1 cellular context compared by ENCODE assay signal in the genomic region with DNA sequence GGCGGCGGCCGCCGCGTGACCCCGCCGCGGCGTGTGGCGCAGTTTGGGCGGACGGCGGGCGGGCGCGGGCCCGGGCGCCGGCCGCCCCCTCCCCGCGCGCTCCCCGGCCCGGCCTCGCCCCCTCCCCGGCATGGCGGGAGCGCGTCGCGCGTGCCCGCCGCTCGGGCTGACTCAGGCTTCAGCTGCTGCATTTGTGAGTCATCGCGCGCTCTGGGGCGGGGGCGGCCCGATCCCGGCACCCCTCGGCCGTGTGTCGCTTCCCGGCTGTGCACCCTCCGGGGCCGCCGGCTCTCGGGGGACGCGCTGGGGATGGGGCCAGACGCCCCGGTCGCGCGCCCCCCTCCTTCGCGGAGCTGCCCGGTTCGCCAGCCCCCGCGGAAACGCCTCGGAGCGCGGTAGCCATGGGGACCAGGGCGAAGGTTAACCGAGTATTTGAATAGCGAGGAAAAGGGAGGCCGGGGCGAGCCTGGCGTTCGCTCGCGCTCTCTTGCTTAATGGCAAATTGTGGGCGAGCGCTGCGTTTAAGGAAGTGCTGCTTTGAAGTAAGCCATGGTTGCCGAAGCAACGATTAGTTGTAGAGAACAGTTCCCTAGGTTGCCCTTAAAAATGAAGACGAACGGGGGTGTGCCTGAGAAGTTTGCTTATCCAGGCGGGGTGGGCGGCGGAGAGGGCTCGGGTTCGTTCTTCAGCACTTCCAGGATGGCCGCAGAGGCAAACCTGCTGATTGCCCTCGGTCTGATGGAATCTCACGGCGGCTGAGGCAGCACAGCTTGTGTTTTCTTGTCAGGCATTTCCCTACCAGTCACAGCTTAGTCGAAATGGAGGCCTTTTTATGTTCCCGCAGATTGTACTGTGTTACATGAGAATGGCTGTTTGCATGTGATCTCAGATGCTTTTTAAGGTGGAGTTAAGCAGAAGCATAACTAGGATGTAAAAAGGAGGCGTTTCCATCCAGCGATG.
TF ChIP-seq lines count a peak whose summit lies in the region.

No MANE protein-coding gene starts in this region.

TF ChIP-seq in K562, 482 proteins besides CTCF, POLR2A, EP300 and RAD21 (continued from another document and continues in another):
- TF ChIP-seq, protein P1, sequence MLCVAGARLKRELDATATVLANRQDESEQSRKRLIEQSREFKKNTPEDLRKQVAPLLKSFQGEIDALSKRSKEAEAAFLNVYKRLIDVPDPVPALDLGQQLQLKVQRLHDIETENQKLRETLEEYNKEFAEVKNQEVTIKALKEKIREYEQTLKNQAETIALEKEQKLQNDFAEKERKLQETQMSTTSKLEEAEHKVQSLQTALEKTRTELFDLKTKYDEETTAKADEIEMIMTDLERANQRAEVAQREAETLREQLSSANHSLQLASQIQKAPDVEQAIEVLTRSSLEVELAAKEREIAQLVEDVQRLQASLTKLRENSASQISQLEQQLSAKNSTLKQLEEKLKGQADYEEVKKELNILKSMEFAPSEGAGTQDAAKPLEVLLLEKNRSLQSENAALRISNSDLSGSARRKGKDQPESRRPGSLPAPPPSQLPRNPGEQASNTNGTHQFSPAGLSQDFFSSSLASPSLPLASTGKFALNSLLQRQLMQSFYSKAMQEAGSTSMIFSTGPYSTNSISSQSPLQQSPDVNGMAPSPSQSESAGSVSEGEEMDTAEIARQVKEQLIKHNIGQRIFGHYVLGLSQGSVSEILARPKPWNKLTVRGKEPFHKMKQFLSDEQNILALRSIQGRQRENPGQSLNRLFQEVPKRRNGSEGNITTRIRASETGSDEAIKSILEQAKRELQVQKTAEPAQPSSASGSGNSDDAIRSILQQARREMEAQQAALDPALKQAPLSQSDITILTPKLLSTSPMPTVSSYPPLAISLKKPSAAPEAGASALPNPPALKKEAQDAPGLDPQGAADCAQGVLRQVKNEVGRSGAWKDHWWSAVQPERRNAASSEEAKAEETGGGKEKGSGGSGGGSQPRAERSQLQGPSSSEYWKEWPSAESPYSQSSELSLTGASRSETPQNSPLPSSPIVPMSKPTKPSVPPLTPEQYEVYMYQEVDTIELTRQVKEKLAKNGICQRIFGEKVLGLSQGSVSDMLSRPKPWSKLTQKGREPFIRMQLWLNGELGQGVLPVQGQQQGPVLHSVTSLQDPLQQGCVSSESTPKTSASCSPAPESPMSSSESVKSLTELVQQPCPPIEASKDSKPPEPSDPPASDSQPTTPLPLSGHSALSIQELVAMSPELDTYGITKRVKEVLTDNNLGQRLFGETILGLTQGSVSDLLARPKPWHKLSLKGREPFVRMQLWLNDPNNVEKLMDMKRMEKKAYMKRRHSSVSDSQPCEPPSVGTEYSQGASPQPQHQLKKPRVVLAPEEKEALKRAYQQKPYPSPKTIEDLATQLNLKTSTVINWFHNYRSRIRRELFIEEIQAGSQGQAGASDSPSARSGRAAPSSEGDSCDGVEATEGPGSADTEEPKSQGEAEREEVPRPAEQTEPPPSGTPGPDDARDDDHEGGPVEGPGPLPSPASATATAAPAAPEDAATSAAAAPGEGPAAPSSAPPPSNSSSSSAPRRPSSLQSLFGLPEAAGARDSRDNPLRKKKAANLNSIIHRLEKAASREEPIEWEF (CRISPR knock-in tag; IDR thresholded peaks at IDR 0.05), result no peak
- TF ChIP-seq, protein P2, sequence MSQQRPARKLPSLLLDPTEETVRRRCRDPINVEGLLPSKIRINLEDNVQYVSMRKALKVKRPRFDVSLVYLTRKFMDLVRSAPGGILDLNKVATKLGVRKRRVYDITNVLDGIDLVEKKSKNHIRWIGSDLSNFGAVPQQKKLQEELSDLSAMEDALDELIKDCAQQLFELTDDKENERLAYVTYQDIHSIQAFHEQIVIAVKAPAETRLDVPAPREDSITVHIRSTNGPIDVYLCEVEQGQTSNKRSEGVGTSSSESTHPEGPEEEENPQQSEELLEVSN (IDR thresholded peaks at IDR 0.05; ENCODE audit: borderline replicate concordance in 1 of 2, extremely low read depth in 1 of 2, insufficient read depth in 1 of 2, insufficient read length in 1 of 2, low read depth in 1 of 2, low read length in 1 of 2, poor library complexity in 1 of 2, severe bottlenecking in 1 of 2), result no peak
- TF ChIP-seq CXXC5 (CRISPR knock-in tag; IDR thresholded peaks at IDR 0.05), result no peak
- no peak for TF ChIP-seq BRD4 (IDR thresholded peaks at IDR 0.05)
- TF ChIP-seq EWSR1 (IDR thresholded peaks at IDR 0.05; ENCODE audit: borderline replicate concordance, low read depth, partially characterized antibody), result no peak
- TF ChIP-seq, protein P3, sequence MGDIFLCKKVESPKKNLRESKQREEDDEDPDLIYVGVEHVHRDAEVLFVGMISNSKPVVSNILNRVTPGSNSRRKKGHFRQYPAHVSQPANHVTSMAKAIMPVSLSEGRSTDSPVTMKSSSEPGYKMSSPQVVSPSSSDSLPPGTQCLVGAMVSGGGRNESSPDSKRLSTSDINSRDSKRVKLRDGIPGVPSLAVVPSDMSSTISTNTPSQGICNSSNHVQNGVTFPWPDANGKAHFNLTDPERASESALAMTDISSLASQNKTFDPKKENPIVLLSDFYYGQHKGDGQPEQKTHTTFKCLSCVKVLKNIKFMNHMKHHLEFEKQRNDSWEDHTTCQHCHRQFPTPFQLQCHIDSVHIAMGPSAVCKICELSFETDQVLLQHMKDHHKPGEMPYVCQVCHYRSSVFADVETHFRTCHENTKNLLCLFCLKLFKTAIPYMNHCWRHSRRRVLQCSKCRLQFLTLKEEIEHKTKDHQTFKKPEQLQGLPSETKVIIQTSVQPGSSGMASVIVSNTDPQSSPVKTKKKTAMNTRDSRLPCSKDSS (IDR thresholded peaks at IDR 0.05; ENCODE audit: low read depth, partially characterized antibody), result no peak
- no peak for TF ChIP-seq U2AF2 (optimal IDR thresholded peaks at IDR 0.05; ENCODE audit: low read depth, low read length)
- TF ChIP-seq, protein P4, sequence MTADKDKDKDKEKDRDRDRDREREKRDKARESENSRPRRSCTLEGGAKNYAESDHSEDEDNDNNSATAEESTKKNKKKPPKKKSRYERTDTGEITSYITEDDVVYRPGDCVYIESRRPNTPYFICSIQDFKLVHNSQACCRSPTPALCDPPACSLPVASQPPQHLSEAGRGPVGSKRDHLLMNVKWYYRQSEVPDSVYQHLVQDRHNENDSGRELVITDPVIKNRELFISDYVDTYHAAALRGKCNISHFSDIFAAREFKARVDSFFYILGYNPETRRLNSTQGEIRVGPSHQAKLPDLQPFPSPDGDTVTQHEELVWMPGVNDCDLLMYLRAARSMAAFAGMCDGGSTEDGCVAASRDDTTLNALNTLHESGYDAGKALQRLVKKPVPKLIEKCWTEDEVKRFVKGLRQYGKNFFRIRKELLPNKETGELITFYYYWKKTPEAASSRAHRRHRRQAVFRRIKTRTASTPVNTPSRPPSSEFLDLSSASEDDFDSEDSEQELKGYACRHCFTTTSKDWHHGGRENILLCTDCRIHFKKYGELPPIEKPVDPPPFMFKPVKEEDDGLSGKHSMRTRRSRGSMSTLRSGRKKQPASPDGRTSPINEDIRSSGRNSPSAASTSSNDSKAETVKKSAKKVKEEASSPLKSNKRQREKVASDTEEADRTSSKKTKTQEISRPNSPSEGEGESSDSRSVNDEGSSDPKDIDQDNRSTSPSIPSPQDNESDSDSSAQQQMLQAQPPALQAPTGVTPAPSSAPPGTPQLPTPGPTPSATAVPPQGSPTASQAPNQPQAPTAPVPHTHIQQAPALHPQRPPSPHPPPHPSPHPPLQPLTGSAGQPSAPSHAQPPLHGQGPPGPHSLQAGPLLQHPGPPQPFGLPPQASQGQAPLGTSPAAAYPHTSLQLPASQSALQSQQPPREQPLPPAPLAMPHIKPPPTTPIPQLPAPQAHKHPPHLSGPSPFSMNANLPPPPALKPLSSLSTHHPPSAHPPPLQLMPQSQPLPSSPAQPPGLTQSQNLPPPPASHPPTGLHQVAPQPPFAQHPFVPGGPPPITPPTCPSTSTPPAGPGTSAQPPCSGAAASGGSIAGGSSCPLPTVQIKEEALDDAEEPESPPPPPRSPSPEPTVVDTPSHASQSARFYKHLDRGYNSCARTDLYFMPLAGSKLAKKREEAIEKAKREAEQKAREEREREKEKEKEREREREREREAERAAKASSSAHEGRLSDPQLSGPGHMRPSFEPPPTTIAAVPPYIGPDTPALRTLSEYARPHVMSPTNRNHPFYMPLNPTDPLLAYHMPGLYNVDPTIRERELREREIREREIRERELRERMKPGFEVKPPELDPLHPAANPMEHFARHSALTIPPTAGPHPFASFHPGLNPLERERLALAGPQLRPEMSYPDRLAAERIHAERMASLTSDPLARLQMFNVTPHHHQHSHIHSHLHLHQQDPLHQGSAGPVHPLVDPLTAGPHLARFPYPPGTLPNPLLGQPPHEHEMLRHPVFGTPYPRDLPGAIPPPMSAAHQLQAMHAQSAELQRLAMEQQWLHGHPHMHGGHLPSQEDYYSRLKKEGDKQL (CRISPR knock-in tag; IDR thresholded peaks at IDR 0.05; ENCODE audit: borderline replicate concordance), result no peak
- TF ChIP-seq ZBTB8A (IDR thresholded peaks at IDR 0.05; ENCODE audit: partially characterized antibody), result no peak
- TF ChIP-seq ZNF140 (CRISPR knock-in tag; IDR thresholded peaks at IDR 0.05), result no peak
- TF ChIP-seq, protein P5, sequence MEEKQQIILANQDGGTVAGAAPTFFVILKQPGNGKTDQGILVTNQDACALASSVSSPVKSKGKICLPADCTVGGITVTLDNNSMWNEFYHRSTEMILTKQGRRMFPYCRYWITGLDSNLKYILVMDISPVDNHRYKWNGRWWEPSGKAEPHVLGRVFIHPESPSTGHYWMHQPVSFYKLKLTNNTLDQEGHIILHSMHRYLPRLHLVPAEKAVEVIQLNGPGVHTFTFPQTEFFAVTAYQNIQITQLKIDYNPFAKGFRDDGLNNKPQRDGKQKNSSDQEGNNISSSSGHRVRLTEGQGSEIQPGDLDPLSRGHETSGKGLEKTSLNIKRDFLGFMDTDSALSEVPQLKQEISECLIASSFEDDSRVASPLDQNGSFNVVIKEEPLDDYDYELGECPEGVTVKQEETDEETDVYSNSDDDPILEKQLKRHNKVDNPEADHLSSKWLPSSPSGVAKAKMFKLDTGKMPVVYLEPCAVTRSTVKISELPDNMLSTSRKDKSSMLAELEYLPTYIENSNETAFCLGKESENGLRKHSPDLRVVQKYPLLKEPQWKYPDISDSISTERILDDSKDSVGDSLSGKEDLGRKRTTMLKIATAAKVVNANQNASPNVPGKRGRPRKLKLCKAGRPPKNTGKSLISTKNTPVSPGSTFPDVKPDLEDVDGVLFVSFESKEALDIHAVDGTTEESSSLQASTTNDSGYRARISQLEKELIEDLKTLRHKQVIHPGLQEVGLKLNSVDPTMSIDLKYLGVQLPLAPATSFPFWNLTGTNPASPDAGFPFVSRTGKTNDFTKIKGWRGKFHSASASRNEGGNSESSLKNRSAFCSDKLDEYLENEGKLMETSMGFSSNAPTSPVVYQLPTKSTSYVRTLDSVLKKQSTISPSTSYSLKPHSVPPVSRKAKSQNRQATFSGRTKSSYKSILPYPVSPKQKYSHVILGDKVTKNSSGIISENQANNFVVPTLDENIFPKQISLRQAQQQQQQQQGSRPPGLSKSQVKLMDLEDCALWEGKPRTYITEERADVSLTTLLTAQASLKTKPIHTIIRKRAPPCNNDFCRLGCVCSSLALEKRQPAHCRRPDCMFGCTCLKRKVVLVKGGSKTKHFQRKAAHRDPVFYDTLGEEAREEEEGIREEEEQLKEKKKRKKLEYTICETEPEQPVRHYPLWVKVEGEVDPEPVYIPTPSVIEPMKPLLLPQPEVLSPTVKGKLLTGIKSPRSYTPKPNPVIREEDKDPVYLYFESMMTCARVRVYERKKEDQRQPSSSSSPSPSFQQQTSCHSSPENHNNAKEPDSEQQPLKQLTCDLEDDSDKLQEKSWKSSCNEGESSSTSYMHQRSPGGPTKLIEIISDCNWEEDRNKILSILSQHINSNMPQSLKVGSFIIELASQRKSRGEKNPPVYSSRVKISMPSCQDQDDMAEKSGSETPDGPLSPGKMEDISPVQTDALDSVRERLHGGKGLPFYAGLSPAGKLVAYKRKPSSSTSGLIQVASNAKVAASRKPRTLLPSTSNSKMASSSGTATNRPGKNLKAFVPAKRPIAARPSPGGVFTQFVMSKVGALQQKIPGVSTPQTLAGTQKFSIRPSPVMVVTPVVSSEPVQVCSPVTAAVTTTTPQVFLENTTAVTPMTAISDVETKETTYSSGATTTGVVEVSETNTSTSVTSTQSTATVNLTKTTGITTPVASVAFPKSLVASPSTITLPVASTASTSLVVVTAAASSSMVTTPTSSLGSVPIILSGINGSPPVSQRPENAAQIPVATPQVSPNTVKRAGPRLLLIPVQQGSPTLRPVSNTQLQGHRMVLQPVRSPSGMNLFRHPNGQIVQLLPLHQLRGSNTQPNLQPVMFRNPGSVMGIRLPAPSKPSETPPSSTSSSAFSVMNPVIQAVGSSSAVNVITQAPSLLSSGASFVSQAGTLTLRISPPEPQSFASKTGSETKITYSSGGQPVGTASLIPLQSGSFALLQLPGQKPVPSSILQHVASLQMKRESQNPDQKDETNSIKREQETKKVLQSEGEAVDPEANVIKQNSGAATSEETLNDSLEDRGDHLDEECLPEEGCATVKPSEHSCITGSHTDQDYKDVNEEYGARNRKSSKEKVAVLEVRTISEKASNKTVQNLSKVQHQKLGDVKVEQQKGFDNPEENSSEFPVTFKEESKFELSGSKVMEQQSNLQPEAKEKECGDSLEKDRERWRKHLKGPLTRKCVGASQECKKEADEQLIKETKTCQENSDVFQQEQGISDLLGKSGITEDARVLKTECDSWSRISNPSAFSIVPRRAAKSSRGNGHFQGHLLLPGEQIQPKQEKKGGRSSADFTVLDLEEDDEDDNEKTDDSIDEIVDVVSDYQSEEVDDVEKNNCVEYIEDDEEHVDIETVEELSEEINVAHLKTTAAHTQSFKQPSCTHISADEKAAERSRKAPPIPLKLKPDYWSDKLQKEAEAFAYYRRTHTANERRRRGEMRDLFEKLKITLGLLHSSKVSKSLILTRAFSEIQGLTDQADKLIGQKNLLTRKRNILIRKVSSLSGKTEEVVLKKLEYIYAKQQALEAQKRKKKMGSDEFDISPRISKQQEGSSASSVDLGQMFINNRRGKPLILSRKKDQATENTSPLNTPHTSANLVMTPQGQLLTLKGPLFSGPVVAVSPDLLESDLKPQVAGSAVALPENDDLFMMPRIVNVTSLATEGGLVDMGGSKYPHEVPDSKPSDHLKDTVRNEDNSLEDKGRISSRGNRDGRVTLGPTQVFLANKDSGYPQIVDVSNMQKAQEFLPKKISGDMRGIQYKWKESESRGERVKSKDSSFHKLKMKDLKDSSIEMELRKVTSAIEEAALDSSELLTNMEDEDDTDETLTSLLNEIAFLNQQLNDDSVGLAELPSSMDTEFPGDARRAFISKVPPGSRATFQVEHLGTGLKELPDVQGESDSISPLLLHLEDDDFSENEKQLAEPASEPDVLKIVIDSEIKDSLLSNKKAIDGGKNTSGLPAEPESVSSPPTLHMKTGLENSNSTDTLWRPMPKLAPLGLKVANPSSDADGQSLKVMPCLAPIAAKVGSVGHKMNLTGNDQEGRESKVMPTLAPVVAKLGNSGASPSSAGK (IDR thresholded peaks at IDR 0.05), result no peak
- TF ChIP-seq, protein P6, sequence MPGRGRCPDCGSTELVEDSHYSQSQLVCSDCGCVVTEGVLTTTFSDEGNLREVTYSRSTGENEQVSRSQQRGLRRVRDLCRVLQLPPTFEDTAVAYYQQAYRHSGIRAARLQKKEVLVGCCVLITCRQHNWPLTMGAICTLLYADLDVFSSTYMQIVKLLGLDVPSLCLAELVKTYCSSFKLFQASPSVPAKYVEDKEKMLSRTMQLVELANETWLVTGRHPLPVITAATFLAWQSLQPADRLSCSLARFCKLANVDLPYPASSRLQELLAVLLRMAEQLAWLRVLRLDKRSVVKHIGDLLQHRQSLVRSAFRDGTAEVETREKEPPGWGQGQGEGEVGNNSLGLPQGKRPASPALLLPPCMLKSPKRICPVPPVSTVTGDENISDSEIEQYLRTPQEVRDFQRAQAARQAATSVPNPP (IDR thresholded peaks at IDR 0.05; ENCODE audit: borderline replicate concordance, insufficient read depth, insufficient read length), result no peak
